ENCODE assay signal across 18 cellular contexts in genomic region chr7:108072116-108072515, GRCh38. TPM values are rescaled to one million over a fixed set of nuclear protein-coding genes. Genes with fewer than 3 reads are reported as not detected.
"Had no signal": no experiment of that assay in that cellular context is flagged by ENCODE, and none has a peak within 500 bp of the region (broad histone marks: within the 10 kb centered on the region; RNA-seq: fewer than 3 reads in every experiment).

No MANE protein-coding gene starts in this region.

- H3K36me3 ChIP-seq: Peyer's patch, SJCRH30 had no signal

- DNase-seq: IMR-90; Kasumi-1; MM.1S; NCI-H187; NCI-H2029; NCI-H2081 treated with DMSO at 0.1 percent for 48 hours; NCI-H446; NCI-H510A; NK-92 treated with Interleukin-12 subunit alpha and Interleukin-12 subunit beta, amount 100 ng/mL, for 24 hours; PC-9; Peyer's patch; SHP77 treated with DMSO at 0.1 percent for 48 hours; SJCRH30 had no signal

- H3K4me3 ChIP-seq: PC-9, Peyer's patch, SJCRH30 had no signal

- H3K27me3 ChIP-seq: Peyer's patch, SJCRH30 had no signal

- FAIRE-seq: HepG2 had no signal

- ATAC-seq: HepG2, Right ventricle myocardium inferior, SK-N-SH treated with all-trans-retinoic acid at 6 μM for 48 hours had no signal

RNA-seq across cellular contexts. Expression of gene LAMB4, which starts 58.0 kb away (rescaled TPM):
- total RNA-seq: HepG2, HT-29, OCI-LY7, SJCRH30 had no signal
